Comparison of ENCODE assay signal across 7 cellular contexts in genomic region chr13:110108348-110109139, GRCh38.
DNase-seq lines count a peak whose midpoint lies in the region; ATAC-seq and TF ChIP-seq lines count a peak whose summit lies in the region.

No MANE protein-coding gene starts in this region.

- peak; percentile 94 for ATAC-seq in Right ventricle myocardium superior (ENCODE audit: poor library complexity)
- no peak for ATAC-seq in GM19351 (IDR thresholded peaks at IDR 0.05; ENCODE audit: unreplicated experiment)

- DNase-seq in GM13976 (ENCODE audit: low spot score) (peak; percentile 54), NCI-H1417 (lab: John Stamatoyannopoulos, UW) (peak; percentile 66 to 87 (median 87)), Right ventricle myocardium superior (peak; percentile 90), progenitor cell of endocrine pancreas (ENCODE audit: low spot score, unreplicated experiment) (peak; percentile 59), NCI-H2227 treated with DMSO at 0.1 percent for 48 hours (lab: John Stamatoyannopoulos, UW) (no peak)

- intact Hi-C loops in Right ventricle myocardium superior (cut with DNase I) = loop anchor here (5.0 to 10.0 kb wide), 3 partner anchors 321 to 1144 kb away; partner anchors contain the start of gene IRS2

- no peaks in the 10 kb centered on the region for H3K9me3 Mint-ChIP-seq in progenitor cell of endocrine pancreas (ENCODE audit: low read depth)

- no peak overlapping the region for H3K4me3 Mint-ChIP-seq in progenitor cell of endocrine pancreas (ENCODE audit: low read depth)

- no peaks in the 10 kb centered on the region for H3K36me3 Mint-ChIP-seq in progenitor cell of endocrine pancreas (ENCODE audit: insufficient read depth)

- TF ChIP-seq CTCF in GM13976 (IDR thresholded peaks at IDR 0.05; ENCODE audit: borderline replicate concordance, control extremely low read depth, extremely low read depth, insufficient read depth, missing control alignments) (peak; percentile 32), VCaP (conservative IDR thresholded peaks at IDR 0.05) (peak; percentile 100), progenitor cell of endocrine pancreas (IDR thresholded peaks at IDR 0.05; ENCODE audit: unreplicated experiment) (peak; percentile 83)

- peak overlapping the region; percentile 4; the same call in 1 of the 2 replicates for H3K27ac ChIP-seq in VCaP

- H3K4me1 Mint-ChIP-seq in progenitor cell of endocrine pancreas (ENCODE audit: low read depth) = no peaks in the 10 kb centered on the region

- H3K27me3 Mint-ChIP-seq in progenitor cell of endocrine pancreas = peaks cover 4% of the 10 kb centered on the region

- H3K27ac Mint-ChIP-seq in progenitor cell of endocrine pancreas = no peak overlapping the region

- in situ Hi-C loops in GM13976 (cut with MboI; ENCODE audit: low sequenced_read_pairs, unreplicated experiment) = loop anchor here (25.0 kb wide), 1 partner anchor 1146 kb away; no protein-coding TSS in a partner anchor

Comparison
In these comparisons a context has a peak if more than half of its experiments do, and no peak if none do; other contexts are left out.
1. CTCF ChIP-seq: peak in every context shown above with its lines; median percentile 100 in VCaP; 83 in progenitor cell of endocrine pancreas; 32 in GM13976.